10 cellular contexts compared by ENCODE assay signal in genomic region chr5:160370713-160371034, GRCh38. TPM values are rescaled to one million over a fixed set of nuclear protein-coding genes. Genes with fewer than 3 reads are reported as not detected.
DNase-seq lines count a peak whose midpoint lies in the region; ATAC-seq, FAIRE-seq and TF ChIP-seq lines count a peak whose summit lies in the region.
"Had no signal": no experiment of that assay in that cellular context is flagged by ENCODE, and none has a peak within 500 bp of the region (broad histone marks: within the 10 kb centered on the region; RNA-seq: fewer than 3 reads in every experiment).

No MANE protein-coding gene starts in this region.

- POLR2A ChIA-PET in activated CD8-positive, alpha-beta T cell treated with anti-CD3 and anti-CD28 coated beads for 36 hours (lab: Charles Lee) = no interaction called here
- POLR2A ChIA-PET in activated CD8-positive, alpha-beta T cell treated with anti-CD3 and anti-CD28 coated beads, Interleukin-2, amount 10 ng/mL, durations not matched to agents 7 days and 5 days (lab: Charles Lee) = no interaction called here

- no peak for DNase-seq in activated CD8-positive, alpha-beta T cell treated with anti-CD3 and anti-CD28 coated beads for 36 hours
- DNase-seq in activated CD8-positive, alpha-beta T cell treated with anti-CD3 and anti-CD28 coated beads, Interleukin-2, amount 10 ng/mL, durations not matched to agents 7 days and 5 days = no peak
- no peak for DNase-seq in bronchial epithelial cell (ENCODE audit: low read depth)
- no peak for DNase-seq in mesenchymal stem cell
- no peak for DNase-seq in tibial nerve (ENCODE audit: low spot score in 2 of 2)
- no peak for DNase-seq in mucosa of descending colon
- DNase-seq in D721Med (ENCODE audit: insufficient read length, low spot score) = no peak
- DNase-seq: NCI-H187 had no signal

- WGBS in mesenchymal stem cell = 60% methylated on average over 12 of the region's 12 CpGs
- WGBS in tibial nerve, 2 donors = 35 to 51% methylated on average over 12 of the region's 12 CpGs

- intact Hi-C loops in activated CD8-positive, alpha-beta T cell treated with anti-CD3 and anti-CD28 coated beads for 36 hours (cut with micrococcal nuclease) = no loop called here
- intact Hi-C loops in mucosa of descending colon (cut with DNase I, micrococcal nuclease) = no loop called here

- peak overlapping the region; percentile 2 for H3K4me3 Mint-ChIP-seq in activated CD8-positive, alpha-beta T cell treated with anti-CD3 and anti-CD28 coated beads for 36 hours
- H3K4me3 Mint-ChIP-seq in activated CD8-positive, alpha-beta T cell treated with anti-CD3 and anti-CD28 coated beads, Interleukin-2, amount 10 ng/mL, durations not matched to agents 7 days and 5 days = no peak overlapping the region

- no peak overlapping the region for H3K4ac ChIP-seq in mesenchymal stem cell (ENCODE audit: low read depth in 1 of 2, low read length in 2 of 2)

- H3K4me3 ChIP-seq in bronchial epithelial cell (ENCODE audit: low read depth, low read length) = peak overlapping the region; percentile 28
- H3K4me3 ChIP-seq in mesenchymal stem cell (ENCODE audit: insufficient read depth in 1 of 2, low read depth in 1 of 2, low read length in 2 of 2) = peak overlapping the region; percentile 67 to 84
- H3K4me3 ChIP-seq in tibial nerve = peak overlapping the region; percentile 47 to 69 (median 54)
- H3K4me3 ChIP-seq in mucosa of descending colon = no peak overlapping the region

- H3K9ac ChIP-seq in mesenchymal stem cell (ENCODE audit: low read length) = peak overlapping the region; percentile 80

- no peaks in the 10 kb centered on the region for H3K36me3 Mint-ChIP-seq in activated CD8-positive, alpha-beta T cell treated with anti-CD3 and anti-CD28 coated beads for 36 hours (ENCODE audit: low read depth)
- no peaks in the 10 kb centered on the region for H3K36me3 Mint-ChIP-seq in activated CD8-positive, alpha-beta T cell treated with anti-CD3 and anti-CD28 coated beads, Interleukin-2, amount 10 ng/mL, durations not matched to agents 7 days and 5 days (ENCODE audit: low read depth)

- peak overlapping the region; percentile 56 for H4K8ac ChIP-seq in mesenchymal stem cell (ENCODE audit: low read length)

- no peak overlapping the region for H2AK5ac ChIP-seq in mesenchymal stem cell (ENCODE audit: low read length, severe bottlenecking)

- H3K14ac ChIP-seq in mesenchymal stem cell (ENCODE audit: low read length in 2 of 2) = no peak overlapping the region

- H3K23ac ChIP-seq in mesenchymal stem cell (ENCODE audit: low read length in 2 of 2) = no peak overlapping the region

- H3K27me3 ChIP-seq in bronchial epithelial cell (ENCODE audit: control insufficient read depth, insufficient read depth, low read length) = peaks cover 3% of the 10 kb centered on the region
- H3K27me3 ChIP-seq in mesenchymal stem cell (ENCODE audit: control insufficient read depth in 1 of 2, insufficient read depth in 1 of 2, low read length in 2 of 2) = peaks cover 31 to 33% of the 10 kb centered on the region in 2 experiments
- peaks cover 0 to 17% of the 10 kb centered on the region in 2 donors for H3K27me3 ChIP-seq in tibial nerve

- CTCF ChIA-PET in activated CD8-positive, alpha-beta T cell treated with anti-CD3 and anti-CD28 coated beads for 36 hours (lab: Charles Lee) = interaction anchor here (1.5 to 2.5 kb wide), 2 partner anchors 9 to 26 kb away, joined by 4 to 10 read pairs; no protein-coding TSS in a partner anchor
- CTCF ChIA-PET in activated CD8-positive, alpha-beta T cell treated with anti-CD3 and anti-CD28 coated beads, Interleukin-2, amount 10 ng/mL, durations not matched to agents 7 days and 5 days (lab: Charles Lee) = interaction anchor here (1.0 to 1.3 kb wide), 3 partner anchors 8 to 384 kb away, joined by 3 to 4 read pairs (median 3); no protein-coding TSS in a partner anchor

- H2BK12ac ChIP-seq in mesenchymal stem cell (ENCODE audit: low read length in 2 of 2) = peak overlapping the region in 1 of 2 experiments; percentile 34

- H3K4me1 Mint-ChIP-seq in activated CD8-positive, alpha-beta T cell treated with anti-CD3 and anti-CD28 coated beads for 36 hours (ENCODE audit: low read depth) = peaks cover 10% of the 10 kb centered on the region
- H3K4me1 Mint-ChIP-seq in activated CD8-positive, alpha-beta T cell treated with anti-CD3 and anti-CD28 coated beads, Interleukin-2, amount 10 ng/mL, durations not matched to agents 7 days and 5 days (ENCODE audit: low read depth) = peaks cover 11% of the 10 kb centered on the region

- FAIRE-seq in bronchial epithelial cell (lab: Jason Lieb, UNC) = no peak
- FAIRE-seq in D721Med (lab: Jason Lieb, UNC) = no peak

- H3K79me1 ChIP-seq in mesenchymal stem cell (replicated peaks; ENCODE audit: low read length, poor library complexity, severe bottlenecking) = no peaks in the 10 kb centered on the region

- H2BK5ac ChIP-seq in mesenchymal stem cell (ENCODE audit: low read depth, low read length, poor library complexity, severe bottlenecking) = no peak overlapping the region

- H2BK15ac ChIP-seq in mesenchymal stem cell (ENCODE audit: low read depth, poor library complexity, severe bottlenecking) = no peak overlapping the region

- TF ChIP-seq EP300 in tibial nerve (IDR thresholded peaks at IDR 0.05) = no peak

- peaks cover 7% of the 10 kb centered on the region for H3K4me1 ChIP-seq in mesenchymal stem cell (ENCODE audit: control insufficient read depth, insufficient read depth, low read depth, low read length)
- H3K4me1 ChIP-seq in tibial nerve = peaks cover 0 to 25% (median 3%) of the 10 kb centered on the region in 4 donors
- peaks cover 14% of the 10 kb centered on the region for H3K4me1 ChIP-seq in mucosa of descending colon (ENCODE audit: low read depth)

- peak overlapping the region; percentile 95 for H3K4me2 ChIP-seq in mesenchymal stem cell (ENCODE audit: low read length, poor library complexity, severe bottlenecking)

- H3K9me3 Mint-ChIP-seq in activated CD8-positive, alpha-beta T cell treated with anti-CD3 and anti-CD28 coated beads for 36 hours = no peaks in the 10 kb centered on the region
- H3K9me3 Mint-ChIP-seq in activated CD8-positive, alpha-beta T cell treated with anti-CD3 and anti-CD28 coated beads, Interleukin-2, amount 10 ng/mL, durations not matched to agents 7 days and 5 days (ENCODE audit: insufficient read depth) = no peaks in the 10 kb centered on the region

- H2BK120ac ChIP-seq in mesenchymal stem cell (ENCODE audit: low read depth, low read length) = no peak overlapping the region

- no peak overlapping the region for H4K91ac ChIP-seq in mesenchymal stem cell (ENCODE audit: low read length)

- H3K36me3 ChIP-seq in bronchial epithelial cell (ENCODE audit: control insufficient read depth, insufficient read depth, low read length) (no peaks in the 10 kb centered on the region), mesenchymal stem cell (ENCODE audit: control insufficient read depth in 1 of 2, insufficient read depth in 2 of 2, low read depth in 1 of 2, low read length in 2 of 2) (no peaks in the 10 kb centered on the region), tibial nerve (no peaks in the 10 kb centered on the region), mucosa of descending colon (ENCODE audit: low read depth) (no peaks in the 10 kb centered on the region)

- no peak overlapping the region for H3K27ac ChIP-seq in mesenchymal stem cell (ENCODE audit: low read length, poor library complexity, severe bottlenecking)
- no peak overlapping the region for H3K27ac ChIP-seq in tibial nerve
- H3K27ac ChIP-seq: C4-2B had no signal

- H2AFZ ChIP-seq in mesenchymal stem cell (ENCODE audit: low read depth, low read length) = peak overlapping the region; percentile 48

- TF ChIP-seq POLR2A in tibial nerve (IDR thresholded peaks at IDR 0.05) = no peak

- H3K27ac Mint-ChIP-seq in activated CD8-positive, alpha-beta T cell treated with anti-CD3 and anti-CD28 coated beads for 36 hours = no peak overlapping the region
- H3K27ac Mint-ChIP-seq in activated CD8-positive, alpha-beta T cell treated with anti-CD3 and anti-CD28 coated beads, Interleukin-2, amount 10 ng/mL, durations not matched to agents 7 days and 5 days = no peak overlapping the region

- no peak for TF ChIP-seq CTCF in activated CD8-positive, alpha-beta T cell treated with anti-CD3 and anti-CD28 coated beads for 36 hours (IDR thresholded peaks at IDR 0.05)
- TF ChIP-seq CTCF in bronchial epithelial cell (IDR thresholded peaks at IDR 0.05; ENCODE audit: insufficient read depth, low read length, severe bottlenecking) = no peak
- no peak for TF ChIP-seq CTCF in tibial nerve (IDR thresholded peaks at IDR 0.05)
- TF ChIP-seq CTCF in mucosa of descending colon (IDR thresholded peaks at IDR 0.05) = no peak
- TF ChIP-seq CTCF in D721Med (IDR thresholded peaks at IDR 0.05; ENCODE audit: insufficient read depth, missing control alignments) = no peak

- no peak for ATAC-seq in activated CD8-positive, alpha-beta T cell treated with anti-CD3 and anti-CD28 coated beads for 36 hours
- ATAC-seq in activated CD8-positive, alpha-beta T cell treated with anti-CD3 and anti-CD28 coated beads, Interleukin-2, amount 10 ng/mL, durations not matched to agents 7 days and 5 days = no peak
- ATAC-seq in mucosa of descending colon = no peak
- ATAC-seq in HG03097 (IDR thresholded peaks at IDR 0.05; ENCODE audit: low FRiP score, unreplicated experiment) = no peak

- H3K9me3 ChIP-seq in mesenchymal stem cell (ENCODE audit: control insufficient read depth, low read length) (no peaks in the 10 kb centered on the region), tibial nerve (no peaks in the 10 kb centered on the region), mucosa of descending colon (no peaks in the 10 kb centered on the region)

- peak overlapping the region in 1 of 2 experiments; percentile 60 for H3K18ac ChIP-seq in mesenchymal stem cell (ENCODE audit: low read depth in 1 of 2, low read length in 2 of 2)

- H3K27me3 Mint-ChIP-seq in activated CD8-positive, alpha-beta T cell treated with anti-CD3 and anti-CD28 coated beads for 36 hours = peaks cover 64% of the 10 kb centered on the region
- H3K27me3 Mint-ChIP-seq in activated CD8-positive, alpha-beta T cell treated with anti-CD3 and anti-CD28 coated beads, Interleukin-2, amount 10 ng/mL, durations not matched to agents 7 days and 5 days (ENCODE audit: low read depth) = peaks cover 67% of the 10 kb centered on the region

RNA-seq across cellular contexts. Expression of gene C1QTNF2, which starts 0.2 kb away (rescaled TPM):
- total RNA-seq in activated CD8-positive, alpha-beta T cell treated with anti-CD3 and anti-CD28 coated beads for 36 hours = not detected
- total RNA-seq in activated CD8-positive, alpha-beta T cell treated with anti-CD3 and anti-CD28 coated beads, Interleukin-2, amount 10 ng/mL, durations not matched to agents 7 days and 5 days = not detected
- not detected in 2 replicates for total RNA-seq in bronchial epithelial cell
- polyA plus RNA-seq in mesenchymal stem cell (2013, experiment 1 of 2) = 2.7 TPM
- 2.7 TPM for polyA plus RNA-seq in mesenchymal stem cell (2013, experiment 2 of 2)
- 1 to 10 TPM; 1.5 to 5.7 (median 3.3) TPM for total RNA-seq in tibial nerve
- 1 to 10 TPM in 1 of 3 donors, under 1 TPM in 2; 0.43 to 1.5 (median 0.89) TPM for total RNA-seq in mucosa of descending colon

RNA-seq across cellular contexts. Expression of gene FAM200C, which starts 29.2 kb away (rescaled TPM):
- total RNA-seq in activated CD8-positive, alpha-beta T cell treated with anti-CD3 and anti-CD28 coated beads for 36 hours = under 1 TPM; 0.83 to 0.97 TPM
- under 1 TPM; 0.29 to 0.45 TPM for total RNA-seq in activated CD8-positive, alpha-beta T cell treated with anti-CD3 and anti-CD28 coated beads, Interleukin-2, amount 10 ng/mL, durations not matched to agents 7 days and 5 days
- total RNA-seq in bronchial epithelial cell (1.1 and 3.2 TPM in 2 replicates), tibial nerve (10 to 100 TPM in 1 of 4 donors, 1 to 10 TPM in 3; 5.7 to 12.5 (median 7.1) TPM), mucosa of descending colon (1 to 10 TPM; 1.7 to 4.3 (median 1.9) TPM)
- 1.2 TPM for polyA plus RNA-seq in mesenchymal stem cell (2013, experiment 1 of 2)
- polyA plus RNA-seq in mesenchymal stem cell (2013, experiment 2 of 2) = 1.3 TPM

RNA-seq across cellular contexts. Expression of gene SLU7, which starts 48.2 kb away (rescaled TPM):
- total RNA-seq in activated CD8-positive, alpha-beta T cell treated with anti-CD3 and anti-CD28 coated beads for 36 hours = 10 to 100 TPM; 38.4 to 40.9 TPM
- 10 to 100 TPM; 41.0 to 46.9 TPM for total RNA-seq in activated CD8-positive, alpha-beta T cell treated with anti-CD3 and anti-CD28 coated beads, Interleukin-2, amount 10 ng/mL, durations not matched to agents 7 days and 5 days
- total RNA-seq in bronchial epithelial cell = 51.3 and 69.8 TPM in 2 replicates
- 37.6 TPM for polyA plus RNA-seq in mesenchymal stem cell (2013, experiment 1 of 2)
- 34.1 TPM for polyA plus RNA-seq in mesenchymal stem cell (2013, experiment 2 of 2)
- total RNA-seq in tibial nerve = 10 to 100 TPM; 68.2 to 76.8 (median 71.1) TPM
- 10 to 100 TPM; 46.4 to 52.3 (median 49.5) TPM for total RNA-seq in mucosa of descending colon

RNA-seq across cellular contexts. Expression of gene PTTG1, which starts 51.0 kb away (rescaled TPM):
- 100 to 1,000 TPM; 132 to 139 TPM for total RNA-seq in activated CD8-positive, alpha-beta T cell treated with anti-CD3 and anti-CD28 coated beads for 36 hours
- 100 to 1,000 TPM; 138 to 140 TPM for total RNA-seq in activated CD8-positive, alpha-beta T cell treated with anti-CD3 and anti-CD28 coated beads, Interleukin-2, amount 10 ng/mL, durations not matched to agents 7 days and 5 days
- total RNA-seq in bronchial epithelial cell = 36.9 and 44.4 TPM in 2 replicates
- 41.6 TPM for polyA plus RNA-seq in mesenchymal stem cell (2013, experiment 1 of 2)
- polyA plus RNA-seq in mesenchymal stem cell (2013, experiment 2 of 2) = 39.5 TPM
- 10 to 100 TPM in 1 of 4 donors, 1 to 10 TPM in 3; 3.7 to 11.1 (median 6.8) TPM for total RNA-seq in tibial nerve
- 10 to 100 TPM in 1 of 3 donors, 1 to 10 TPM in 2; 5.8 to 46.8 (median 9.0) TPM for total RNA-seq in mucosa of descending colon

RNA-seq across cellular contexts. Expression of gene CCNJL, which starts 58.3 kb away (rescaled TPM):
- not detected for total RNA-seq in activated CD8-positive, alpha-beta T cell treated with anti-CD3 and anti-CD28 coated beads for 36 hours
- under 1 TPM in 1 of 2 experiments, not detected in 1; 0.23 TPM for total RNA-seq in activated CD8-positive, alpha-beta T cell treated with anti-CD3 and anti-CD28 coated beads, Interleukin-2, amount 10 ng/mL, durations not matched to agents 7 days and 5 days
- total RNA-seq in bronchial epithelial cell (4.2 and 4.4 TPM in 2 replicates), tibial nerve (1 to 10 TPM in 1 of 4 donors, under 1 TPM in 2, not detected in 1; 0.44 to 1.5 (median 0.63) TPM), mucosa of descending colon (10 to 100 TPM in 2 of 3 donors, 1 to 10 TPM in 1; 8.7 to 32.7 (median 25.0) TPM)
- 10.2 TPM for polyA plus RNA-seq in mesenchymal stem cell (2013, experiment 1 of 2)
- 9.4 TPM for polyA plus RNA-seq in mesenchymal stem cell (2013, experiment 2 of 2)
